In the genomic region with DNA sequence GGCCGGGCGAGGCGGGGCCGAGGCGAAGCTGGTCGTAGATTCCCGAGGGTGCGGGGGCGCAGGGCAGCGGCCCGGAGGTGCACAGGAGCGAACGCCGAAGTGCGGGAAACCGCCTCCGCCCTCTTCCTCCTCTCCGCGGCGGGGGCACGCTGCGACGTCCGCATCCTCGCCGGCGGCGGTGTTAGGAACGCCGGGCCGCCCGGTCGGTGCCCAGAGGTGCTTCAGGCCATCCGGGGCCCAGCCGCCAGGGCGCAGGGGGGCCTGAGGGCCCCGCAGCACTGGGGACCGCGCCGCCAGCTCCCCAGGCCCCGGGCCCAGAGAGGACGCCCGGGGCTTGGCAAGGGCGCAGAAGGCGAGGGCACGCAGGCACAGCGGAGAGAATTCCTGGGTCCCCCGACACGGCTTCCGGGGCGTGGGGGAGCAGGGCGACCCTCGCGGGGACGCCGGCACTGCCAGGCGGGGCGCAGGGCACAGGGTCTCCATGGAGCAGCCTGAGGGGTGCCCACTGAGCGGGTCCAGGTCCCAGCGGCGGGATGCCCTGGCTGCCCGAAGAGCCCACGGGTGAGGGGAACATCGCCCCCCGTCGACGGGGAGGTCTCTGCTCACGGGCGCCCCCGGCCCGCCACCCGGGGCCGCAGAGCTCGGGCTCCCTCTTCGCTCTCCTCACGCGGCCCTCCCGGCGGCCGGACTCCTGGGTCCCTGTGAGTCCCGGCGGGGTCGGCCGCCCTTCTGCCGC, we compare ENCODE assay signal across 1 cellular context.
TF ChIP-seq lines count a peak whose summit lies in the region.

No MANE protein-coding gene starts in this region.

TF ChIP-seq in HepG2, 621 proteins besides CTCF, POLR2A, EP300 and RAD21 (continued from another document and continues in another):
- TF ChIP-seq, protein P1, sequence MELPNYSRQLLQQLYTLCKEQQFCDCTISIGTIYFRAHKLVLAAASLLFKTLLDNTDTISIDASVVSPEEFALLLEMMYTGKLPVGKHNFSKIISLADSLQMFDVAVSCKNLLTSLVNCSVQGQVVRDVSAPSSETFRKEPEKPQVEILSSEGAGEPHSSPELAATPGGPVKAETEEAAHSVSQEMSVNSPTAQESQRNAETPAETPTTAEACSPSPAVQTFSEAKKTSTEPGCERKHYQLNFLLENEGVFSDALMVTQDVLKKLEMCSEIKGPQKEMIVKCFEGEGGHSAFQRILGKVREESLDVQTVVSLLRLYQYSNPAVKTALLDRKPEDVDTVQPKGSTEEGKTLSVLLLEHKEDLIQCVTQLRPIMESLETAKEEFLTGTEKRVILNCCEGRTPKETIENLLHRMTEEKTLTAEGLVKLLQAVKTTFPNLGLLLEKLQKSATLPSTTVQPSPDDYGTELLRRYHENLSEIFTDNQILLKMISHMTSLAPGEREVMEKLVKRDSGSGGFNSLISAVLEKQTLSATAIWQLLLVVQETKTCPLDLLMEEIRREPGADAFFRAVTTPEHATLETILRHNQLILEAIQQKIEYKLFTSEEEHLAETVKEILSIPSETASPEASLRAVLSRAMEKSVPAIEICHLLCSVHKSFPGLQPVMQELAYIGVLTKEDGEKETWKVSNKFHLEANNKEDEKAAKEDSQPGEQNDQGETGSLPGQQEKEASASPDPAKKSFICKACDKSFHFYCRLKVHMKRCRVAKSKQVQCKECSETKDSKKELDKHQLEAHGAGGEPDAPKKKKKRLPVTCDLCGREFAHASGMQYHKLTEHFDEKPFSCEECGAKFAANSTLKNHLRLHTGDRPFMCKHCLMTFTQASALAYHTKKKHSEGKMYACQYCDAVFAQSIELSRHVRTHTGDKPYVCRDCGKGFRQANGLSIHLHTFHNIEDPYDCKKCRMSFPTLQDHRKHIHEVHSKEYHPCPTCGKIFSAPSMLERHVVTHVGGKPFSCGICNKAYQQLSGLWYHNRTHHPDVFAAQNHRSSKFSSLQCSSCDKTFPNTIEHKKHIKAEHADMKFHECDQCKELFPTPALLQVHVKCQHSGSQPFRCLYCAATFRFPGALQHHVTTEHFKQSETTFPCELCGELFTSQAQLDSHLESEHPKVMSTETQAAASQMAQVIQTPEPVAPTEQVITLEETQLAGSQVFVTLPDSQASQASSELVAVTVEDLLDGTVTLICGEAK (IDR thresholded peaks at IDR 0.05): no peak
- TF ChIP-seq, protein P1 (CRISPR knock-in tag; IDR thresholded peaks at IDR 0.05): no peak
- TF ChIP-seq ZNF292 (CRISPR knock-in tag; IDR thresholded peaks at IDR 0.05; ENCODE audit: borderline replicate concordance, low read depth): no peak
- TF ChIP-seq POLR2AphosphoS5 (IDR thresholded peaks at IDR 0.05; ENCODE audit: low read depth, low read length): no peak
- TF ChIP-seq YEATS2 (CRISPR knock-in tag; IDR thresholded peaks at IDR 0.05; ENCODE audit: borderline replicate concordance): no peak
- no peak for TF ChIP-seq FOXK1 (CRISPR knock-in tag; IDR thresholded peaks at IDR 0.05; ENCODE audit: borderline replicate concordance, low read depth)
- TF ChIP-seq, protein P2, sequence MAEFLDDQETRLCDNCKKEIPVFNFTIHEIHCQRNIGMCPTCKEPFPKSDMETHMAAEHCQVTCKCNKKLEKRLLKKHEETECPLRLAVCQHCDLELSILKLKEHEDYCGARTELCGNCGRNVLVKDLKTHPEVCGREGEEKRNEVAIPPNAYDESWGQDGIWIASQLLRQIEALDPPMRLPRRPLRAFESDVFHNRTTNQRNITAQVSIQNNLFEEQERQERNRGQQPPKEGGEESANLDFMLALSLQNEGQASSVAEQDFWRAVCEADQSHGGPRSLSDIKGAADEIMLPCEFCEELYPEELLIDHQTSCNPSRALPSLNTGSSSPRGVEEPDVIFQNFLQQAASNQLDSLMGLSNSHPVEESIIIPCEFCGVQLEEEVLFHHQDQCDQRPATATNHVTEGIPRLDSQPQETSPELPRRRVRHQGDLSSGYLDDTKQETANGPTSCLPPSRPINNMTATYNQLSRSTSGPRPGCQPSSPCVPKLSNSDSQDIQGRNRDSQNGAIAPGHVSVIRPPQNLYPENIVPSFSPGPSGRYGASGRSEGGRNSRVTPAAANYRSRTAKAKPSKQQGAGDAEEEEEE (CRISPR knock-in tag; IDR thresholded peaks at IDR 0.05; ENCODE audit: borderline replicate concordance): no peak
- TF ChIP-seq, protein P3, sequence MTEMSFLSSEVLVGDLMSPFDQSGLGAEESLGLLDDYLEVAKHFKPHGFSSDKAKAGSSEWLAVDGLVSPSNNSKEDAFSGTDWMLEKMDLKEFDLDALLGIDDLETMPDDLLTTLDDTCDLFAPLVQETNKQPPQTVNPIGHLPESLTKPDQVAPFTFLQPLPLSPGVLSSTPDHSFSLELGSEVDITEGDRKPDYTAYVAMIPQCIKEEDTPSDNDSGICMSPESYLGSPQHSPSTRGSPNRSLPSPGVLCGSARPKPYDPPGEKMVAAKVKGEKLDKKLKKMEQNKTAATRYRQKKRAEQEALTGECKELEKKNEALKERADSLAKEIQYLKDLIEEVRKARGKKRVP (CRISPR knock-in tag; IDR thresholded peaks at IDR 0.05): no peak
- TF ChIP-seq, protein P4, sequence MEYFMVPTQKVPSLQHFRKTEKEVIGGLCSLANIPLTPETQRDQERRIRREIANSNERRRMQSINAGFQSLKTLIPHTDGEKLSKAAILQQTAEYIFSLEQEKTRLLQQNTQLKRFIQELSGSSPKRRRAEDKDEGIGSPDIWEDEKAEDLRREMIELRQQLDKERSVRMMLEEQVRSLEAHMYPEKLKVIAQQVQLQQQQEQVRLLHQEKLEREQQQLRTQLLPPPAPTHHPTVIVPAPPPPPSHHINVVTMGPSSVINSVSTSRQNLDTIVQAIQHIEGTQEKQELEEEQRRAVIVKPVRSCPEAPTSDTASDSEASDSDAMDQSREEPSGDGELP (IDR thresholded peaks at IDR 0.05; ENCODE audit: borderline replicate concordance, low read depth): no peak
- TF ChIP-seq, protein P5, sequence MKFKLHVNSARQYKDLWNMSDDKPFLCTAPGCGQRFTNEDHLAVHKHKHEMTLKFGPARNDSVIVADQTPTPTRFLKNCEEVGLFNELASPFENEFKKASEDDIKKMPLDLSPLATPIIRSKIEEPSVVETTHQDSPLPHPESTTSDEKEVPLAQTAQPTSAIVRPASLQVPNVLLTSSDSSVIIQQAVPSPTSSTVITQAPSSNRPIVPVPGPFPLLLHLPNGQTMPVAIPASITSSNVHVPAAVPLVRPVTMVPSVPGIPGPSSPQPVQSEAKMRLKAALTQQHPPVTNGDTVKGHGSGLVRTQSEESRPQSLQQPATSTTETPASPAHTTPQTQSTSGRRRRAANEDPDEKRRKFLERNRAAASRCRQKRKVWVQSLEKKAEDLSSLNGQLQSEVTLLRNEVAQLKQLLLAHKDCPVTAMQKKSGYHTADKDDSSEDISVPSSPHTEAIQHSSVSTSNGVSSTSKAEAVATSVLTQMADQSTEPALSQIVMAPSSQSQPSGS (CRISPR knock-in tag; IDR thresholded peaks at IDR 0.05): no peak
- TF ChIP-seq SNRNP70 (IDR thresholded peaks at IDR 0.05; ENCODE audit: low read depth, low read length): no peak; the same call in 1 of the 2 replicates
- TF ChIP-seq NR2F1 (CRISPR knock-in tag; IDR thresholded peaks at IDR 0.05): no peak
- no peak for TF ChIP-seq ETV6 (CRISPR knock-in tag; conservative IDR thresholded peaks at IDR 0.05)
- TF ChIP-seq MAFF (IDR thresholded peaks at IDR 0.05; ENCODE audit: low read depth, low read length): no peak
- TF ChIP-seq SNAPC2 (CRISPR knock-in tag; IDR thresholded peaks at IDR 0.05): no peak; the same call in 1 of the 2 replicates
- TF ChIP-seq HDAC2 (CRISPR knock-in tag; IDR thresholded peaks at IDR 0.05): no peak
- no peak for TF ChIP-seq NCOA2 (CRISPR knock-in tag; IDR thresholded peaks at IDR 0.05)
- peak; percentile 84 for TF ChIP-seq ZNF563 (CRISPR knock-in tag; IDR thresholded peaks at IDR 0.05)
- TF ChIP-seq ZNF451 (CRISPR knock-in tag; IDR thresholded peaks at IDR 0.05): no peak; the same call in 1 of the 2 replicates
- no peak for TF ChIP-seq SRSF1 (optimal IDR thresholded peaks at IDR 0.05; ENCODE audit: low read depth, low read length)
- TF ChIP-seq, protein P6, sequence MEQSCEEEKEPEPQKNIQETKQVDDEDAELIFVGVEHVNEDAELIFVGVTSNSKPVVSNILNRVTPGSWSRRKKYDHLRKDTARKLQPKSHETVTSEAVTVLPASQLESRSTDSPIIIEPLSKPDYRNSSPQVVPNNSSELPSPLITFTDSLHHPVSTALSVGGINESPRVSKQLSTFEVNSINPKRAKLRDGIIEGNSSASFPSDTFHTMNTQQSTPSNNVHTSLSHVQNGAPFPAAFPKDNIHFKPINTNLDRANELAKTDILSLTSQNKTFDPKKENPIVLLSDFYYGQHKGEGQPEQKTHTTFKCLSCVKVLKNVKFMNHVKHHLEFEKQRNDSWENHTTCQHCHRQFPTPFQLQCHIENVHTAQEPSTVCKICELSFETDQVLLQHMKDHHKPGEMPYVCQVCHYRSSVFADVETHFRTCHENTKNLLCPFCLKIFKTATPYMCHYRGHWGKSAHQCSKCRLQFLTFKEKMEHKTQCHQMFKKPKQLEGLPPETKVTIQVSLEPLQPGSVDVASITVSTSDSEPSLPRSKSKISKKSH (CRISPR knock-in tag; IDR thresholded peaks at IDR 0.05; ENCODE audit: borderline replicate concordance): no peak
- no peak for TF ChIP-seq MATR3 (CRISPR knock-in tag; IDR thresholded peaks at IDR 0.05)
- TF ChIP-seq ELF1 (CRISPR knock-in tag; IDR thresholded peaks at IDR 0.05): no peak
- TF ChIP-seq JDP2 (CRISPR knock-in tag; IDR thresholded peaks at IDR 0.05; ENCODE audit: borderline replicate concordance): no peak
- 0 out of 2 replicates have a peak, but pooled peaks have one; percentile 35 for TF ChIP-seq ZNF850 (CRISPR knock-in tag; conservative IDR thresholded peaks at IDR 0.05)
- TF ChIP-seq ZFP36 (IDR thresholded peaks at IDR 0.05; ENCODE audit: borderline replicate concordance, low read depth, low read length, partially characterized antibody): no peak
- no peak for TF ChIP-seq FOXP1 (IDR thresholded peaks at IDR 0.05)
- TF ChIP-seq FOXP1 (CRISPR knock-in tag; IDR thresholded peaks at IDR 0.05): no peak
- peak; percentile 35; the same call in 1 of the 2 replicates for TF ChIP-seq THAP9 (CRISPR knock-in tag; IDR thresholded peaks at IDR 0.05; ENCODE audit: borderline replicate concordance)
